ENCODE assay signal across 31 cellular contexts in genomic region chr16:78402797-78403196, GRCh38.
A peak's percentile ranks its signal among the peaks of the same experiment; 100 is the strongest.
DNase-seq lines count a peak whose midpoint lies in the region; ATAC-seq and TF ChIP-seq lines count a peak whose summit lies in the region.
"Had no signal": no experiment of that assay in that cellular context is flagged by ENCODE, and none has a peak within 500 bp of the region (broad histone marks: within the 10 kb centered on the region; RNA-seq: fewer than 3 reads in every experiment).

No MANE protein-coding gene starts in this region.

- H4K20me1 ChIP-seq in SK-N-SH (ENCODE audit: insufficient read depth), result no peaks in the 10 kb centered on the region
- H4K20me1 ChIP-seq: BLaER1; BLaER1 treated with 17β-estradiol and CSF1 and Interleukin-3, amounts not matched to agents 10 nM and 100 nM had no signal

- H3K79me2 ChIP-seq in SK-N-SH (ENCODE audit: insufficient read depth), result no peaks in the 10 kb centered on the region

- H3K9me3 ChIP-seq in SK-N-SH, result no peaks in the 10 kb centered on the region
- H3K9me3 ChIP-seq: A549, BE2C had no signal

- H3K9me3 Mint-ChIP-seq in activated naive CD4-positive, alpha-beta T cell treated with anti-CD3 and anti-CD28 coated beads, Interleukin-2, amount 10 ng/mL, durations not matched to agents 7 days and 5 days, result no peaks in the 10 kb centered on the region
- H3K9me3 Mint-ChIP-seq: CD4-positive, alpha-beta T cell; CD8-positive, alpha-beta T cell had no signal

- TF ChIP-seq EP300 in SK-N-SH (IDR thresholded peaks at IDR 0.05; ENCODE audit: borderline replicate concordance in 1 of 2, low read depth in 1 of 2, low read length in 1 of 2), result no peak

- H3K9me2 ChIP-seq in SK-N-SH, result no peaks in the 10 kb centered on the region

- H3K27ac Mint-ChIP-seq in activated naive CD4-positive, alpha-beta T cell treated with anti-CD3 and anti-CD28 coated beads, Interleukin-2, amount 10 ng/mL, durations not matched to agents 7 days and 5 days, result no peak overlapping the region
- H3K27ac Mint-ChIP-seq: B cell; CD14-positive monocyte; CD4-positive, alpha-beta memory T cell; CD4-positive, alpha-beta T cell; CD4-positive, CD25-positive, alpha-beta regulatory T cell; CD8-positive, alpha-beta T cell had no signal

- H3K9ac ChIP-seq in SK-N-SH, result no peak overlapping the region
- H3K9ac ChIP-seq: BLaER1; BLaER1 treated with 17β-estradiol and CSF1 and Interleukin-3, amounts not matched to agents 10 nM and 100 nM had no signal

- peaks cover 0 to 2% of the 10 kb centered on the region in 2 experiments; a peak in 2 of 4 replicates for H3K4me1 ChIP-seq in SK-N-SH (ENCODE audit: control insufficient read depth in 1 of 2, insufficient read depth in 2 of 2, low read depth in 1 of 2, low read length in 1 of 2)
- H3K4me1 ChIP-seq: A549; BE2C; BLaER1; BLaER1 treated with 17β-estradiol and CSF1 and Interleukin-3, amounts not matched to agents 10 nM and 100 nM; Caco-2 had no signal

- TF ChIP-seq RAD21 in SK-N-SH (IDR thresholded peaks at IDR 0.05; ENCODE audit: low read length), result no peak

- no peaks in the 10 kb centered on the region for H3K36me3 Mint-ChIP-seq in activated naive CD4-positive, alpha-beta T cell treated with anti-CD3 and anti-CD28 coated beads, Interleukin-2, amount 10 ng/mL, durations not matched to agents 7 days and 5 days
- H3K36me3 Mint-ChIP-seq: CD14-positive monocyte had no signal

- no peaks in the 10 kb centered on the region for H3K36me3 ChIP-seq in SK-N-SH (replicated peaks in 1 of 2; ENCODE audit: control insufficient read depth in 1 of 2, insufficient read depth in 2 of 2, low read length in 1 of 2)
- H3K36me3 ChIP-seq: BE2C, BLaER1 had no signal

- H3K4me3 ChIP-seq in SK-N-SH (ENCODE audit: low read depth in 2 of 2, low read length in 1 of 2), result no peak overlapping the region
- H3K4me3 ChIP-seq: A549; BLaER1; BLaER1 treated with 17β-estradiol and CSF1 and Interleukin-3, amounts not matched to agents 10 nM and 100 nM had no signal

- H3K4me3 Mint-ChIP-seq in activated naive CD4-positive, alpha-beta T cell treated with anti-CD3 and anti-CD28 coated beads, Interleukin-2, amount 10 ng/mL, durations not matched to agents 7 days and 5 days, result no peak overlapping the region
- H3K4me3 Mint-ChIP-seq: B cell; CD14-positive monocyte; CD4-positive, alpha-beta memory T cell; CD4-positive, alpha-beta T cell; CD4-positive, CD25-positive, alpha-beta regulatory T cell; CD8-positive, alpha-beta memory T cell; CD8-positive, alpha-beta T cell had no signal

- no peak for TF ChIP-seq CTCF in SK-N-SH (IDR thresholded peaks at IDR 0.05)

- H3K27me3 ChIP-seq in SK-N-SH (ENCODE audit: insufficient read depth), result no peaks in the 10 kb centered on the region
- H3K27me3 ChIP-seq: BE2C; BLaER1; BLaER1 treated with 17β-estradiol and CSF1 and Interleukin-3, amounts not matched to agents 10 nM and 100 nM had no signal

- no peaks in the 10 kb centered on the region for H3F3A ChIP-seq in SK-N-SH (replicated peaks; ENCODE audit: insufficient read depth)

- DNase-seq in SK-N-SH (peak; percentile 32), SK-N-DZ (ENCODE audit: low spot score) (peak; percentile 89)
- DNase-seq in activated naive CD4-positive, alpha-beta T cell treated with anti-CD3 and anti-CD28 coated beads, Interleukin-2, amount 10 ng/mL, durations not matched to agents 7 days and 5 days, result no peak
- DNase-seq: 8988T; ACHN; AML-193; BE2C; C1 segment of cervical spinal cord; Caco-2; Calu3; CD4-positive, alpha-beta memory T cell; CD4-positive, alpha-beta T cell; CD4-positive, CD25-positive, alpha-beta regulatory T cell; CD8-positive, alpha-beta memory T cell; CD8-positive, alpha-beta T cell; COR-L47; DMS 273 treated with DMSO at 0.1 percent for 48 hours; DMS153; DMS53; DMS79; DMS79 treated with DMSO at 0.1 percent for 48 hours; DND-41; EL had no signal

- H3K4me1 Mint-ChIP-seq in activated naive CD4-positive, alpha-beta T cell treated with anti-CD3 and anti-CD28 coated beads, Interleukin-2, amount 10 ng/mL, durations not matched to agents 7 days and 5 days, result no peaks in the 10 kb centered on the region
- H3K4me1 Mint-ChIP-seq: B cell; CD14-positive monocyte; CD4-positive, CD25-positive, alpha-beta regulatory T cell; CD8-positive, alpha-beta memory T cell had no signal

- H3K27ac ChIP-seq in SK-N-SH (ENCODE audit: low read depth in 2 of 2, low read length in 1 of 2), result no peak overlapping the region
- H3K27ac ChIP-seq: 22Rv1; A549; BLaER1; BLaER1 treated with 17β-estradiol and CSF1 and Interleukin-3, amounts not matched to agents 10 nM and 100 nM; C4-2B had no signal

- H3K27me3 Mint-ChIP-seq in activated naive CD4-positive, alpha-beta T cell treated with anti-CD3 and anti-CD28 coated beads, Interleukin-2, amount 10 ng/mL, durations not matched to agents 7 days and 5 days, result no peaks in the 10 kb centered on the region
- H3K27me3 Mint-ChIP-seq: B cell; CD4-positive, alpha-beta memory T cell; CD4-positive, alpha-beta T cell; CD4-positive, CD25-positive, alpha-beta regulatory T cell had no signal

- no peak for ATAC-seq in SK-N-SH treated with all-trans-retinoic acid at 6 μM for 48 hours
- ATAC-seq: A549; CD8-positive, alpha-beta T cell had no signal

- WGBS in SK-N-SH (ENCODE audit: low lambda C conversion rate), result 22% methylated on average over 3 of the region's 3 CpGs

- CTCF ChIA-PET in SK-N-SH (lab: Yijun Ruan, JAX), result no interaction called here
- CTCF ChIA-PET in activated naive CD4-positive, alpha-beta T cell treated with anti-CD3 and anti-CD28 coated beads, Interleukin-2, amount 10 ng/mL, durations not matched to agents 7 days and 5 days (lab: Charles Lee), result no interaction called here

- POLR2A ChIA-PET in SK-N-SH (lab: Yijun Ruan, JAX), result no interaction called here

- H3K4me2 ChIP-seq in SK-N-SH, result no peak overlapping the region
- H3K4me2 ChIP-seq: A549; BLaER1; BLaER1 treated with 17β-estradiol and CSF1 and Interleukin-3, amounts not matched to agents 10 nM and 100 nM had no signal

- H2AFZ ChIP-seq in SK-N-SH (ENCODE audit: low read depth), result no peak overlapping the region

TF ChIP-seq in SK-N-SH, 30 proteins besides CTCF, POLR2A, EP300 and RAD21 (continues in another document):
- no peak for TF ChIP-seq ZBTB33 (IDR thresholded peaks at IDR 0.05; ENCODE audit: borderline replicate concordance, low read depth)
- TF ChIP-seq FOSL2 (IDR thresholded peaks at IDR 0.05; ENCODE audit: borderline replicate concordance, low read depth), result no peak
- TF ChIP-seq RXRA (IDR thresholded peaks at IDR 0.05; ENCODE audit: borderline replicate concordance, low read depth), result no peak
- no peak for TF ChIP-seq ELF1 (IDR thresholded peaks at IDR 0.05)
- TF ChIP-seq PBX3 (IDR thresholded peaks at IDR 0.05), result no peak
- TF ChIP-seq JUND (IDR thresholded peaks at IDR 0.05), result no peak

TF ChIP-seq in SK-N-SH treated with all-trans-retinoic acid at 6 μM for 48 hours, 23 proteins besides CTCF, POLR2A, EP300 and RAD21 (continues in another document):
- TF ChIP-seq SNAI2 (CRISPR knock-in tag; IDR thresholded peaks at IDR 0.05) (no peak), ZC3H10 (CRISPR knock-in tag; IDR thresholded peaks at IDR 0.05) (no peak), POU6F1 (CRISPR knock-in tag; IDR thresholded peaks at IDR 0.05; ENCODE audit: borderline replicate concordance, low read depth) (no peak), BACH2 (CRISPR knock-in tag; IDR thresholded peaks at IDR 0.05; ENCODE audit: borderline replicate concordance) (no peak), CSRNP3 (CRISPR knock-in tag; IDR thresholded peaks at IDR 0.05) (no peak)
